Comparison of ENCODE assay signal across 11 cellular contexts in the genomic region with DNA sequence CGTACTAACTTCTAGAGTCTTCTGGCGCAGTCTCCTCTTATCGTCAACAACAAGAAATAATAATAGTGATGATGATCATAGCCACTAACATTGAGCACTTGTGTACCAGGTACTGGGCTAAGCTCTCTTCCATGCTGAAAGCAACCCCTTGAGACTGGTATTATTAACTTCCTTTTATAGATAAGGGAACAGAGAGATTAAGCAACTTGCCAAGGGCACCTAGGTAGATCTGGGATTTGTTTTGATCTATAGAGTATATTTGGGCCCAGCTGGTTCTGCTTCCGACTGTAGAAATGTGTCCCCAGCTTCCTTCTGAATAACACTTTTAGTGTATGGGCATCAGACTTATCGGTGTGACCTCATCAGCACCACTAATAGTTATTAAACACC. TPM values are rescaled to one million over a fixed set of nuclear protein-coding genes. Genes with fewer than 3 reads are reported as not detected.
DNase-seq lines count a peak whose midpoint lies in the region; ATAC-seq and TF ChIP-seq lines count a peak whose summit lies in the region.
"Had no signal": no experiment of that assay in that cellular context is flagged by ENCODE, and none has a peak within 500 bp of the region (broad histone marks: within the 10 kb centered on the region; RNA-seq: fewer than 3 reads in every experiment).

No MANE protein-coding gene starts in this region.

- H3K4me1 ChIP-seq in DND-41 (ENCODE audit: insufficient read depth, low read length) (peaks cover 55% of the 10 kb centered on the region), PC-9 (replicated peaks; ENCODE audit: insufficient read depth) (peaks cover 29% of the 10 kb centered on the region), esophagus squamous epithelium (peaks cover 18 to 92% (median 50%) of the 10 kb centered on the region in 3 donors), gastrocnemius medialis (peaks cover 23 to 33% of the 10 kb centered on the region in 2 donors)

- no peak overlapping the region for H2AFZ ChIP-seq in DND-41 (ENCODE audit: low read depth, low read length)
- H2AFZ ChIP-seq in PC-9 = no peak overlapping the region

- POLR2A ChIA-PET in PC-9 (lab: Charles Lee; ENCODE audit: unreplicated experiment) = no interaction called here

- peak overlapping the region; percentile 90 for H3K4me2 ChIP-seq in DND-41 (ENCODE audit: insufficient read depth, low read length)
- peak overlapping the region; percentile 95 for H3K4me2 ChIP-seq in PC-9

- WGBS in esophagus squamous epithelium, 2 donors = 46 to 65% methylated on average over 5 of the region's 5 CpGs

- H3K79me2 ChIP-seq in DND-41 (ENCODE audit: insufficient read depth, low read length) (peaks cover 21% of the 10 kb centered on the region), PC-9 (ENCODE audit: low read depth) (0 out of 2 replicates have a peak, but pooled peaks cover 4% of the 10 kb centered on the region)

- no peaks in the 10 kb centered on the region for H3K9me3 ChIP-seq in DND-41 (ENCODE audit: insufficient read depth, low read length, severe bottlenecking)
- no peaks in the 10 kb centered on the region for H3K9me3 ChIP-seq in PC-9 (ENCODE audit: insufficient read depth, low read depth)
- H3K9me3 ChIP-seq in esophagus squamous epithelium = no peaks in the 10 kb centered on the region
- H3K9me3 ChIP-seq in gastrocnemius medialis = no peaks in the 10 kb centered on the region
- H3K9me3 ChIP-seq: neutrophil had no signal

- peaks cover 15% of the 10 kb centered on the region for H3F3A ChIP-seq in PC-9 (ENCODE audit: insufficient read depth, low read depth)

- peak overlapping the region in 1 of 2 experiments; percentile 73; a peak in 3 of 4 replicates for H3K4me3 ChIP-seq in DND-41 (ENCODE audit: low read depth in 1 of 2, low read length in 2 of 2)
- peak overlapping the region; percentile 81; the same call in 1 of the 2 replicates for H3K4me3 ChIP-seq in PC-9
- peak overlapping the region; percentile 61 to 86 (median 73) for H3K4me3 ChIP-seq in esophagus squamous epithelium
- H3K4me3 ChIP-seq in gastrocnemius medialis = peak overlapping the region in 1 of 4 donors; percentile 76

- in situ Hi-C loops in gastrocnemius medialis (cut with MboI; ENCODE audit: low sequenced_read_pairs in 4 of 4) (loop anchor here in 2 of 4 donors (10.0 kb wide), 1 partner anchor 85 kb away; no protein-coding TSS in a partner anchor), ACHN (cut with HindIII; ENCODE audit: low pct_ligation_motif_present, low pct_unique_long_range_greater_than_20kb, low sequenced_read_pairs) (no loop called here)

- no peaks in the 10 kb centered on the region for H3K9me2 ChIP-seq in PC-9 (ENCODE audit: insufficient read depth)

- peak overlapping the region; percentile 80 for H3K27ac ChIP-seq in DND-41 (ENCODE audit: low read length)
- no peak overlapping the region for H3K27ac ChIP-seq in PC-9
- H3K27ac ChIP-seq in esophagus squamous epithelium = peak overlapping the region; percentile 93 to 98 (median 95)
- H3K27ac ChIP-seq in gastrocnemius medialis = peak overlapping the region; percentile 90 to 96 (median 94)
- H3K27ac ChIP-seq: neutrophil had no signal

- no peak for TF ChIP-seq POLR2A in esophagus squamous epithelium (IDR thresholded peaks at IDR 0.05)
- TF ChIP-seq POLR2A in gastrocnemius medialis (IDR thresholded peaks at IDR 0.05) = no peak

- H3K27me3 ChIP-seq in DND-41 (ENCODE audit: insufficient read depth, low read length, poor library complexity) (no peaks in the 10 kb centered on the region), PC-9 (ENCODE audit: insufficient read depth, low read depth) (no peaks in the 10 kb centered on the region), esophagus squamous epithelium (no peaks in the 10 kb centered on the region), gastrocnemius medialis (no peaks in the 10 kb centered on the region)

- BruUV-seq in PC-9 (replicated peaks; lab: Mats Ljungman, UMichigan) = no TSS peak

- no peak for DNase-seq in DND-41
- DNase-seq in PC-9 = no peak
- DNase-seq in esophagus squamous epithelium (lab: John Stamatoyannopoulos, UW) = no peak
- no peak for DNase-seq in gastrocnemius medialis
- no peak for DNase-seq in EL
- DNase-seq in ACHN = no peak
- no peak for DNase-seq in superior temporal gyrus (ENCODE audit: extremely low spot score)
- DNase-seq in AG08395 (ENCODE audit: low spot score) = no peak
- DNase-seq: RPMI8226 had no signal

- TF ChIP-seq CTCF in DND-41 (IDR thresholded peaks at IDR 0.05; ENCODE audit: borderline replicate concordance, extremely low read depth, low read length, poor library complexity, severe bottlenecking) (no peak), PC-9 (conservative IDR thresholded peaks at IDR 0.05) (no peak), esophagus squamous epithelium (IDR thresholded peaks at IDR 0.05) (no peak), gastrocnemius medialis (IDR thresholded peaks at IDR 0.05 in 4 of 5, conservative IDR thresholded peaks at IDR 0.05 in 1 of 5) (no peak)

- CTCF ChIA-PET in PC-9 (lab: Charles Lee) = no interaction called here

- ATAC-seq in DND-41 (ENCODE audit: insufficient read depth, low read depth) = no peak
- no peak for ATAC-seq in gastrocnemius medialis

- intact Hi-C loops in PC-9 (cut with micrococcal nuclease; ENCODE audit: unreplicated experiment) (no loop called here), esophagus squamous epithelium (cut with DNase I) (loop anchor here (10.0 kb wide), 1 partner anchor 85 kb away; no protein-coding TSS in a partner anchor), gastrocnemius medialis (cut with DNase I; ENCODE audit: low total_unique reads) (loop anchor here (5.0 kb wide), 2 partner anchors 42 to 417 kb away; a partner anchor contains a TSS)

- H3K9ac ChIP-seq in DND-41 (ENCODE audit: low read depth, low read length) = peak overlapping the region; percentile 69

- H4K20me1 ChIP-seq in DND-41 (ENCODE audit: insufficient read depth, low read length) (no peaks in the 10 kb centered on the region; the same call in 1 of the 2 replicates), PC-9 (ENCODE audit: insufficient read depth) (no peaks in the 10 kb centered on the region)

- no peaks in the 10 kb centered on the region for H3K36me3 ChIP-seq in DND-41 (ENCODE audit: insufficient read depth, low read length)
- no peaks in the 10 kb centered on the region for H3K36me3 ChIP-seq in PC-9 (ENCODE audit: low read depth)
- H3K36me3 ChIP-seq in esophagus squamous epithelium = no peaks in the 10 kb centered on the region
- H3K36me3 ChIP-seq in gastrocnemius medialis = no peaks in the 10 kb centered on the region
- H3K36me3 ChIP-seq: neutrophil had no signal

RNA-seq across cellular contexts. Expression of a gene that starts 1.1 kb away (rescaled TPM):
- total RNA-seq in PC-9 (2021) (23.0 and 25.3 TPM in 2 replicates), esophagus squamous epithelium (10 to 100 TPM; 47.1 to 68.3 (median 61.3) TPM), gastrocnemius medialis (10 to 100 TPM; 25.9 to 48.9 (median 43.9) TPM)

RNA-seq across cellular contexts. Expression of a gene that starts 1.3 kb away (rescaled TPM):
- total RNA-seq in PC-9 (2021) (0.35 and 1.4 TPM in 2 replicates), esophagus squamous epithelium (1 to 10 TPM in 1 of 4 donors, under 1 TPM in 1, not detected in 2; 0.95 to 1.5 TPM), gastrocnemius medialis (under 1 TPM in 2 of 4 donors, not detected in 2; 0.19 to 0.35 TPM)

RNA-seq across cellular contexts. Expression of a gene that starts 29.5 kb away (rescaled TPM):
- total RNA-seq in PC-9 (2021) (12.7 and 13.0 TPM in 2 replicates), esophagus squamous epithelium (10 to 100 TPM in 1 of 4 donors, 1 to 10 TPM in 3; 1.3 to 10.3 (median 3.6) TPM), gastrocnemius medialis (10 to 100 TPM; 10.4 to 15.7 (median 12.9) TPM)

RNA-seq across cellular contexts. Expression of a gene that starts 42.0 kb away (rescaled TPM):
- total RNA-seq in PC-9 (2021) = not detected in 2 replicates
- not detected for total RNA-seq in esophagus squamous epithelium
- total RNA-seq in gastrocnemius medialis = not detected
- total RNA-seq: ureter had no signal

RNA-seq across cellular contexts. Expression of a gene that starts 56.3 kb away (rescaled TPM):
- total RNA-seq in PC-9 (2021) (not detected in 2 replicates), esophagus squamous epithelium (not detected), gastrocnemius medialis (not detected)
- total RNA-seq: ureter had no signal
